Comparison of ENCODE assay signal across 1 cellular context in the genomic region with DNA sequence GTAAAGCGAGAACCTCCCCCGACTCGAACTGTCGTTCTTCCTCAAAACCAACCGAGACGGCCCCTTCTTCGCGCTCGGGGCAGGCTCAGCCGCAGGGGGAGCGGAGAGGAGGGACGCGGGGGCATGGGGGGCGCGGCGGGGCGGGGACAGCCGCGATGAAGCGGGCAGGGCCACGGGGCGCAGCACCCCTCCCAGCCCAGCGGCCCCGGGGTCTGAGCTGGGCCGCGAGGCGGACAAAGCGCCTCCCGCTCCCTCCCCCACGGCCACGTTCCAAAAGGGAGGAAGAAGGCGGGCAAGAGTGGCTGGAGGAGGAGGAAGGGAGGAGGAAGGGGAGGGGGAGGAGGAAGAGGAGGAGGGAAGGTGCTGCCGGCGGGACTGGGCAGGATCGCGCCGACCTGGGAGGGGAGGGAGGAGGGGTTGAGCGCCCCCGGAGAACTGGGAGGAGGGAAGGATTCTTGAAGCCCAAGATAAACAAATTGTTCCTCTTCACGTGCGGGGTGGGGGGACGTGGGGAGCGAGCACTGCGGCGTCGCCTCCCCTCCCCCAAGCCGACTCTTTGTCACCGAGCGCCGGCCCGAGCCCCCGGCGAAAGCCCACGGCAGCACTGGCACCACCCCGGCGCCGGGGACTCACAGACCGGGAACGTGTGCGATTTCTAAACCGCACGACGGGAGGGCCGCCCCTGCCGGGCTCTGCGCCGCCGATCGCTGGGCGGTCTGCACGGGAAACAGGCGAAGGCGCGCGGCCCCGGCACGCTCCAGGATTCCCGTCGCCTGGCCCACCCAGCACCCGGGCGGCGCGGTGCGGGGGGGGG.
TF ChIP-seq lines count a peak whose summit lies in the region.

No MANE protein-coding gene starts in this region.

TF ChIP-seq in K562, 482 proteins besides CTCF, POLR2A, EP300 and RAD21 (continued from another document and continues in another):
- no peak for TF ChIP-seq TCFL5 (CRISPR knock-in tag; conservative IDR thresholded peaks at IDR 0.05)
- TF ChIP-seq, protein P1, sequence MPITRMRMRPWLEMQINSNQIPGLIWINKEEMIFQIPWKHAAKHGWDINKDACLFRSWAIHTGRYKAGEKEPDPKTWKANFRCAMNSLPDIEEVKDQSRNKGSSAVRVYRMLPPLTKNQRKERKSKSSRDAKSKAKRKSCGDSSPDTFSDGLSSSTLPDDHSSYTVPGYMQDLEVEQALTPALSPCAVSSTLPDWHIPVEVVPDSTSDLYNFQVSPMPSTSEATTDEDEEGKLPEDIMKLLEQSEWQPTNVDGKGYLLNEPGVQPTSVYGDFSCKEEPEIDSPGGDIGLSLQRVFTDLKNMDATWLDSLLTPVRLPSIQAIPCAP (CRISPR knock-in tag; IDR thresholded peaks at IDR 0.05; ENCODE audit: borderline replicate concordance), result no peak
- TF ChIP-seq, protein P2, sequence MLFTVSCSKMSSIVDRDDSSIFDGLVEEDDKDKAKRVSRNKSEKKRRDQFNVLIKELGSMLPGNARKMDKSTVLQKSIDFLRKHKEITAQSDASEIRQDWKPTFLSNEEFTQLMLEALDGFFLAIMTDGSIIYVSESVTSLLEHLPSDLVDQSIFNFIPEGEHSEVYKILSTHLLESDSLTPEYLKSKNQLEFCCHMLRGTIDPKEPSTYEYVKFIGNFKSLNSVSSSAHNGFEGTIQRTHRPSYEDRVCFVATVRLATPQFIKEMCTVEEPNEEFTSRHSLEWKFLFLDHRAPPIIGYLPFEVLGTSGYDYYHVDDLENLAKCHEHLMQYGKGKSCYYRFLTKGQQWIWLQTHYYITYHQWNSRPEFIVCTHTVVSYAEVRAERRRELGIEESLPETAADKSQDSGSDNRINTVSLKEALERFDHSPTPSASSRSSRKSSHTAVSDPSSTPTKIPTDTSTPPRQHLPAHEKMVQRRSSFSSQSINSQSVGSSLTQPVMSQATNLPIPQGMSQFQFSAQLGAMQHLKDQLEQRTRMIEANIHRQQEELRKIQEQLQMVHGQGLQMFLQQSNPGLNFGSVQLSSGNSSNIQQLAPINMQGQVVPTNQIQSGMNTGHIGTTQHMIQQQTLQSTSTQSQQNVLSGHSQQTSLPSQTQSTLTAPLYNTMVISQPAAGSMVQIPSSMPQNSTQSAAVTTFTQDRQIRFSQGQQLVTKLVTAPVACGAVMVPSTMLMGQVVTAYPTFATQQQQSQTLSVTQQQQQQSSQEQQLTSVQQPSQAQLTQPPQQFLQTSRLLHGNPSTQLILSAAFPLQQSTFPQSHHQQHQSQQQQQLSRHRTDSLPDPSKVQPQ (CRISPR knock-in tag; IDR thresholded peaks at IDR 0.05; ENCODE audit: borderline replicate concordance), result no peak
- TF ChIP-seq, protein P3, sequence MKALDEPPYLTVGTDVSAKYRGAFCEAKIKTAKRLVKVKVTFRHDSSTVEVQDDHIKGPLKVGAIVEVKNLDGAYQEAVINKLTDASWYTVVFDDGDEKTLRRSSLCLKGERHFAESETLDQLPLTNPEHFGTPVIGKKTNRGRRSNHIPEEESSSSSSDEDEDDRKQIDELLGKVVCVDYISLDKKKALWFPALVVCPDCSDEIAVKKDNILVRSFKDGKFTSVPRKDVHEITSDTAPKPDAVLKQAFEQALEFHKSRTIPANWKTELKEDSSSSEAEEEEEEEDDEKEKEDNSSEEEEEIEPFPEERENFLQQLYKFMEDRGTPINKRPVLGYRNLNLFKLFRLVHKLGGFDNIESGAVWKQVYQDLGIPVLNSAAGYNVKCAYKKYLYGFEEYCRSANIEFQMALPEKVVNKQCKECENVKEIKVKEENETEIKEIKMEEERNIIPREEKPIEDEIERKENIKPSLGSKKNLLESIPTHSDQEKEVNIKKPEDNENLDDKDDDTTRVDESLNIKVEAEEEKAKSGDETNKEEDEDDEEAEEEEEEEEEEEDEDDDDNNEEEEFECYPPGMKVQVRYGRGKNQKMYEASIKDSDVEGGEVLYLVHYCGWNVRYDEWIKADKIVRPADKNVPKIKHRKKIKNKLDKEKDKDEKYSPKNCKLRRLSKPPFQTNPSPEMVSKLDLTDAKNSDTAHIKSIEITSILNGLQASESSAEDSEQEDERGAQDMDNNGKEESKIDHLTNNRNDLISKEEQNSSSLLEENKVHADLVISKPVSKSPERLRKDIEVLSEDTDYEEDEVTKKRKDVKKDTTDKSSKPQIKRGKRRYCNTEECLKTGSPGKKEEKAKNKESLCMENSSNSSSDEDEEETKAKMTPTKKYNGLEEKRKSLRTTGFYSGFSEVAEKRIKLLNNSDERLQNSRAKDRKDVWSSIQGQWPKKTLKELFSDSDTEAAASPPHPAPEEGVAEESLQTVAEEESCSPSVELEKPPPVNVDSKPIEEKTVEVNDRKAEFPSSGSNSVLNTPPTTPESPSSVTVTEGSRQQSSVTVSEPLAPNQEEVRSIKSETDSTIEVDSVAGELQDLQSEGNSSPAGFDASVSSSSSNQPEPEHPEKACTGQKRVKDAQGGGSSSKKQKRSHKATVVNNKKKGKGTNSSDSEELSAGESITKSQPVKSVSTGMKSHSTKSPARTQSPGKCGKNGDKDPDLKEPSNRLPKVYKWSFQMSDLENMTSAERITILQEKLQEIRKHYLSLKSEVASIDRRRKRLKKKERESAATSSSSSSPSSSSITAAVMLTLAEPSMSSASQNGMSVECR (CRISPR knock-in tag; IDR thresholded peaks at IDR 0.05), result no peak; the same call in 1 of the 2 replicates
- TF ChIP-seq ZFX (CRISPR knock-in tag; IDR thresholded peaks at IDR 0.05), result peak; percentile 47
- TF ChIP-seq, protein P4, sequence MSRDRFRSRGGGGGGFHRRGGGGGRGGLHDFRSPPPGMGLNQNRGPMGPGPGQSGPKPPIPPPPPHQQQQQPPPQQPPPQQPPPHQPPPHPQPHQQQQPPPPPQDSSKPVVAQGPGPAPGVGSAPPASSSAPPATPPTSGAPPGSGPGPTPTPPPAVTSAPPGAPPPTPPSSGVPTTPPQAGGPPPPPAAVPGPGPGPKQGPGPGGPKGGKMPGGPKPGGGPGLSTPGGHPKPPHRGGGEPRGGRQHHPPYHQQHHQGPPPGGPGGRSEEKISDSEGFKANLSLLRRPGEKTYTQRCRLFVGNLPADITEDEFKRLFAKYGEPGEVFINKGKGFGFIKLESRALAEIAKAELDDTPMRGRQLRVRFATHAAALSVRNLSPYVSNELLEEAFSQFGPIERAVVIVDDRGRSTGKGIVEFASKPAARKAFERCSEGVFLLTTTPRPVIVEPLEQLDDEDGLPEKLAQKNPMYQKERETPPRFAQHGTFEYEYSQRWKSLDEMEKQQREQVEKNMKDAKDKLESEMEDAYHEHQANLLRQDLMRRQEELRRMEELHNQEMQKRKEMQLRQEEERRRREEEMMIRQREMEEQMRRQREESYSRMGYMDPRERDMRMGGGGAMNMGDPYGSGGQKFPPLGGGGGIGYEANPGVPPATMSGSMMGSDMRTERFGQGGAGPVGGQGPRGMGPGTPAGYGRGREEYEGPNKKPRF (IDR thresholded peaks at IDR 0.05; ENCODE audit: low read depth, low read length), result no peak
- TF ChIP-seq, protein P5, sequence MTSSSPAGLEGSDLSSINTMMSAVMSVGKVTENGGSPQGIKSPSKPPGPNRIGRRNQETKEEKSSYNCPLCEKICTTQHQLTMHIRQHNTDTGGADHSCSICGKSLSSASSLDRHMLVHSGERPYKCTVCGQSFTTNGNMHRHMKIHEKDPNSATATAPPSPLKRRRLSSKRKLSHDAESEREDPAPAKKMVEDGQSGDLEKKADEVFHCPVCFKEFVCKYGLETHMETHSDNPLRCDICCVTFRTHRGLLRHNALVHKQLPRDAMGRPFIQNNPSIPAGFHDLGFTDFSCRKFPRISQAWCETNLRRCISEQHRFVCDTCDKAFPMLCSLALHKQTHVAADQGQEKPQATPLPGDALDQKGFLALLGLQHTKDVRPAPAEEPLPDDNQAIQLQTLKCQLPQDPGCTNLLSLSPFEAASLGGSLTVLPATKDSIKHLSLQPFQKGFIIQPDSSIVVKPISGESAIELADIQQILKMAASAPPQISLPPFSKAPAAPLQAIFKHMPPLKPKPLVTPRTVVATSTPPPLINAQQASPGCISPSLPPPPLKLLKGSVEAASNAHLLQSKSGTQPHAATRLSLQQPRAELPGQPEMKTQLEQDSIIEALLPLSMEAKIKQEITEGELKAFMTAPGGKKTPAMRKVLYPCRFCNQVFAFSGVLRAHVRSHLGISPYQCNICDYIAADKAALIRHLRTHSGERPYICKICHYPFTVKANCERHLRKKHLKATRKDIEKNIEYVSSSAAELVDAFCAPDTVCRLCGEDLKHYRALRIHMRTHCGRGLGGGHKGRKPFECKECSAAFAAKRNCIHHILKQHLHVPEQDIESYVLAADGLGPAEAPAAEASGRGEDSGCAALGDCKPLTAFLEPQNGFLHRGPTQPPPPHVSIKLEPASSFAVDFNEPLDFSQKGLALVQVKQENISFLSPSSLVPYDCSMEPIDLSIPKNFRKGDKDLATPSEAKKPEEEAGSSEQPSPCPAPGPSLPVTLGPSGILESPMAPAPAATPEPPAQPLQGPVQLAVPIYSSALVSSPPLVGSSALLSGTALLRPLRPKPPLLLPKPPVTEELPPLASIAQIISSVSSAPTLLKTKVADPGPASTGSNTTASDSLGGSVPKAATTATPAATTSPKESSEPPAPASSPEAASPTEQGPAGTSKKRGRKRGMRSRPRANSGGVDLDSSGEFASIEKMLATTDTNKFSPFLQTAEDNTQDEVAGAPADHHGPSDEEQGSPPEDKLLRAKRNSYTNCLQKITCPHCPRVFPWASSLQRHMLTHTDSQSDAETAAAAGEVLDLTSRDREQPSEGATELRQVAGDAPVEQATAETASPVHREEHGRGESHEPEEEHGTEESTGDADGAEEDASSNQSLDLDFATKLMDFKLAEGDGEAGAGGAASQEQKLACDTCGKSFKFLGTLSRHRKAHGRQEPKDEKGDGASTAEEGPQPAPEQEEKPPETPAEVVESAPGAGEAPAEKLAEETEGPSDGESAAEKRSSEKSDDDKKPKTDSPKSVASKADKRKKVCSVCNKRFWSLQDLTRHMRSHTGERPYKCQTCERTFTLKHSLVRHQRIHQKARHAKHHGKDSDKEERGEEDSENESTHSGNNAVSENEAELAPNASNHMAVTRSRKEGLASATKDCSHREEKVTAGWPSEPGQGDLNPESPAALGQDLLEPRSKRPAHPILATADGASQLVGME (CRISPR knock-in tag; IDR thresholded peaks at IDR 0.05), result no peak
- peak; percentile 65 for TF ChIP-seq GABPB1 (CRISPR knock-in tag; IDR thresholded peaks at IDR 0.05)
- no peak for TF ChIP-seq SETDB1 (IDR thresholded peaks at IDR 0.05; ENCODE audit: low read length)
- no peak for TF ChIP-seq MAFK (IDR thresholded peaks at IDR 0.05; ENCODE audit: low read length)
- no peak for TF ChIP-seq DNMT1 (IDR thresholded peaks at IDR 0.05)
- peak; percentile 41 for TF ChIP-seq CCNT2 (IDR thresholded peaks at IDR 0.05; ENCODE audit: borderline replicate concordance, extremely low read depth, insufficient read length, low read depth, low read length)
- TF ChIP-seq, protein P6, sequence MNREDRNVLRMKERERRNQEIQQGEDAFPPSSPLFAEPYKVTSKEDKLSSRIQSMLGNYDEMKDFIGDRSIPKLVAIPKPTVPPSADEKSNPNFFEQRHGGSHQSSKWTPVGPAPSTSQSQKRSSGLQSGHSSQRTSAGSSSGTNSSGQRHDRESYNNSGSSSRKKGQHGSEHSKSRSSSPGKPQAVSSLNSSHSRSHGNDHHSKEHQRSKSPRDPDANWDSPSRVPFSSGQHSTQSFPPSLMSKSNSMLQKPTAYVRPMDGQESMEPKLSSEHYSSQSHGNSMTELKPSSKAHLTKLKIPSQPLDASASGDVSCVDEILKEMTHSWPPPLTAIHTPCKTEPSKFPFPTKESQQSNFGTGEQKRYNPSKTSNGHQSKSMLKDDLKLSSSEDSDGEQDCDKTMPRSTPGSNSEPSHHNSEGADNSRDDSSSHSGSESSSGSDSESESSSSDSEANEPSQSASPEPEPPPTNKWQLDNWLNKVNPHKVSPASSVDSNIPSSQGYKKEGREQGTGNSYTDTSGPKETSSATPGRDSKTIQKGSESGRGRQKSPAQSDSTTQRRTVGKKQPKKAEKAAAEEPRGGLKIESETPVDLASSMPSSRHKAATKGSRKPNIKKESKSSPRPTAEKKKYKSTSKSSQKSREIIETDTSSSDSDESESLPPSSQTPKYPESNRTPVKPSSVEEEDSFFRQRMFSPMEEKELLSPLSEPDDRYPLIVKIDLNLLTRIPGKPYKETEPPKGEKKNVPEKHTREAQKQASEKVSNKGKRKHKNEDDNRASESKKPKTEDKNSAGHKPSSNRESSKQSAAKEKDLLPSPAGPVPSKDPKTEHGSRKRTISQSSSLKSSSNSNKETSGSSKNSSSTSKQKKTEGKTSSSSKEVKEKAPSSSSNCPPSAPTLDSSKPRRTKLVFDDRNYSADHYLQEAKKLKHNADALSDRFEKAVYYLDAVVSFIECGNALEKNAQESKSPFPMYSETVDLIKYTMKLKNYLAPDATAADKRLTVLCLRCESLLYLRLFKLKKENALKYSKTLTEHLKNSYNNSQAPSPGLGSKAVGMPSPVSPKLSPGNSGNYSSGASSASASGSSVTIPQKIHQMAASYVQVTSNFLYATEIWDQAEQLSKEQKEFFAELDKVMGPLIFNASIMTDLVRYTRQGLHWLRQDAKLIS (CRISPR knock-in tag; IDR thresholded peaks at IDR 0.05), result no peak; the same call in 1 of the 2 replicates
- peak; percentile 40; the same call in 1 of the 2 replicates for TF ChIP-seq EP400 (IDR thresholded peaks at IDR 0.05)
- no peak for TF ChIP-seq PHF21A (IDR thresholded peaks at IDR 0.05; ENCODE audit: borderline replicate concordance, low read depth)
- TF ChIP-seq, protein P7, sequence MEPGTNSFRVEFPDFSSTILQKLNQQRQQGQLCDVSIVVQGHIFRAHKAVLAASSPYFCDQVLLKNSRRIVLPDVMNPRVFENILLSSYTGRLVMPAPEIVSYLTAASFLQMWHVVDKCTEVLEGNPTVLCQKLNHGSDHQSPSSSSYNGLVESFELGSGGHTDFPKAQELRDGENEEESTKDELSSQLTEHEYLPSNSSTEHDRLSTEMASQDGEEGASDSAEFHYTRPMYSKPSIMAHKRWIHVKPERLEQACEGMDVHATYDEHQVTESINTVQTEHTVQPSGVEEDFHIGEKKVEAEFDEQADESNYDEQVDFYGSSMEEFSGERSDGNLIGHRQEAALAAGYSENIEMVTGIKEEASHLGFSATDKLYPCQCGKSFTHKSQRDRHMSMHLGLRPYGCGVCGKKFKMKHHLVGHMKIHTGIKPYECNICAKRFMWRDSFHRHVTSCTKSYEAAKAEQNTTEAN (CRISPR knock-in tag; IDR thresholded peaks at IDR 0.05), result no peak
- TF ChIP-seq, protein P8, sequence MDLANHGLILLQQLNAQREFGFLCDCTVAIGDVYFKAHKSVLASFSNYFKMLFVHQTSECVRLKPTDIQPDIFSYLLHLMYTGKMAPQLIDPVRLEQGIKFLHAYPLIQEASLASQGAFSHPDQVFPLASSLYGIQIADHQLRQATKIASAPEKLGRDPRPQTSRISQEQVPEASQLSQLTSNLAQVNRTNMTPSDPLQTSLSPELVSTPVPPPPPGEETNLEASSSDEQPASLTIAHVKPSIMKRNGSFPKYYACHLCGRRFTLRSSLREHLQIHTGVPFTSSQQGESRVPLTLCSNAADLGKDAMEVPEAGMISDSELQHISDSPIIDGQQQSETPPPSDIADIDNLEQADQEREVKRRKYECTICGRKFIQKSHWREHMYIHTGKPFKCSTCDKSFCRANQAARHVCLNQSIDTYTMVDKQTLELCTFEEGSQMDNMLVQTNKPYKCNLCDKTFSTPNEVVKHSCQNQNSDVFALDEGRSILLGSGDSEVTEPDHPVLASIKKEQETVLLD (IDR thresholded peaks at IDR 0.05), result no peak
- TF ChIP-seq L3MBTL2 (IDR thresholded peaks at IDR 0.05), result peak; percentile 79
- TF ChIP-seq ZNF77 (CRISPR knock-in tag; IDR thresholded peaks at IDR 0.05), result no peak
- no peak for TF ChIP-seq ZNF311 (CRISPR knock-in tag; IDR thresholded peaks at IDR 0.05)
- no peak for TF ChIP-seq DIDO1 (tag; IDR thresholded peaks at IDR 0.05; ENCODE audit: low read depth)
